Comparison of ENCODE assay signal across 1 cellular context in genomic region chr11:119666463-119667131, GRCh38.
TF ChIP-seq lines count a peak whose summit lies in the region.

No MANE protein-coding gene starts in this region.

TF ChIP-seq in HepG2, 621 proteins besides CTCF, POLR2A, EP300 and RAD21 (continued from another document and continues in another):
- 0 out of 2 replicates have a peak, but pooled peaks have one; percentile 46 for TF ChIP-seq ZSCAN31 (CRISPR knock-in tag; IDR thresholded peaks at IDR 0.05; ENCODE audit: low read depth)
- TF ChIP-seq ZNF232 (CRISPR knock-in tag; IDR thresholded peaks at IDR 0.05; ENCODE audit: borderline replicate concordance): 0 out of 2 replicates have a peak, but pooled peaks have one; percentile 35
- peak; percentile 34; the same call in 1 of the 2 replicates for TF ChIP-seq ZNF619 (CRISPR knock-in tag; IDR thresholded peaks at IDR 0.05)
- TF ChIP-seq ZNF629 (CRISPR knock-in tag; conservative IDR thresholded peaks at IDR 0.05): 0 out of 2 replicates have a peak, but pooled peaks have one; percentile 6
- 0 out of 2 replicates have a peak, but pooled peaks have one; percentile 14 for TF ChIP-seq ARNTL (CRISPR knock-in tag; IDR thresholded peaks at IDR 0.05)
- TF ChIP-seq TBL1XR1 (IDR thresholded peaks at IDR 0.05; ENCODE audit: borderline replicate concordance, low read length, partially characterized antibody): no peak
- TF ChIP-seq TEF (CRISPR knock-in tag; IDR thresholded peaks at IDR 0.05): no peak
- TF ChIP-seq ZSCAN30 (CRISPR knock-in tag; IDR thresholded peaks at IDR 0.05): no peak
- TF ChIP-seq GPBP1L1 (CRISPR knock-in tag; IDR thresholded peaks at IDR 0.05): no peak
- TF ChIP-seq ARID4A (CRISPR knock-in tag; IDR thresholded peaks at IDR 0.05; ENCODE audit: borderline replicate concordance): no peak; the same call in 1 of the 2 replicates
- TF ChIP-seq PBX3 (CRISPR knock-in tag; IDR thresholded peaks at IDR 0.05; ENCODE audit: borderline replicate concordance): no peak
- TF ChIP-seq GATAD2A (CRISPR knock-in tag; IDR thresholded peaks at IDR 0.05): peak; percentile 53; the same call in 1 of the 2 replicates
- TF ChIP-seq AGO1 (IDR thresholded peaks at IDR 0.05; ENCODE audit: low read depth, low read length, poor library complexity, severe bottlenecking): peak; percentile 48
- TF ChIP-seq TFDP2 (CRISPR knock-in tag; IDR thresholded peaks at IDR 0.05): no peak
- 0 out of 2 replicates have a peak, but pooled peaks have one; percentile 19 for TF ChIP-seq ZNF598 (CRISPR knock-in tag; IDR thresholded peaks at IDR 0.05; ENCODE audit: borderline replicate concordance)
- peak; percentile 38; the same call in 1 of the 2 replicates for TF ChIP-seq SPEN (CRISPR knock-in tag; IDR thresholded peaks at IDR 0.05; ENCODE audit: low read depth)
- peak; percentile 79; the same call in 1 of the 2 replicates for TF ChIP-seq REPIN1 (CRISPR knock-in tag; IDR thresholded peaks at IDR 0.05; ENCODE audit: borderline replicate concordance, low read depth)
- no peak for TF ChIP-seq JUN (CRISPR knock-in tag; IDR thresholded peaks at IDR 0.05)
- 0 out of 2 replicates have a peak, but pooled peaks have one; percentile 17 for TF ChIP-seq FOXO1 (CRISPR knock-in tag; IDR thresholded peaks at IDR 0.05)
- TF ChIP-seq RBM22 (optimal IDR thresholded peaks at IDR 0.05; ENCODE audit: low read length): no peak
- TF ChIP-seq SATB2 (CRISPR knock-in tag; IDR thresholded peaks at IDR 0.05): no peak
- 0 out of 2 replicates have a peak, but pooled peaks have one; percentile 28 for TF ChIP-seq HNF1B (CRISPR knock-in tag; IDR thresholded peaks at IDR 0.05)
- TF ChIP-seq ZNF292 (CRISPR knock-in tag; IDR thresholded peaks at IDR 0.05; ENCODE audit: borderline replicate concordance, low read depth): no peak
- no peak for TF ChIP-seq SYNCRIP (IDR thresholded peaks at IDR 0.05; ENCODE audit: insufficient read depth, low read depth, low read length)
- TF ChIP-seq ZFP37 (CRISPR knock-in tag; IDR thresholded peaks at IDR 0.05; ENCODE audit: borderline replicate concordance): no peak
- no peak for TF ChIP-seq NKX3-1 (CRISPR knock-in tag; IDR thresholded peaks at IDR 0.05)
- no peak for TF ChIP-seq ZNF816 (CRISPR knock-in tag; IDR thresholded peaks at IDR 0.05; ENCODE audit: borderline replicate concordance)
- TF ChIP-seq FOSL1 (CRISPR knock-in tag; IDR thresholded peaks at IDR 0.05; ENCODE audit: borderline replicate concordance): no peak
- peak; percentile 37; the same call in 1 of the 2 replicates for TF ChIP-seq PITX1 (CRISPR knock-in tag; IDR thresholded peaks at IDR 0.05)
- 0 out of 2 replicates have a peak, but pooled peaks have one; percentile 37 for TF ChIP-seq KDM5B (CRISPR knock-in tag; IDR thresholded peaks at IDR 0.05; ENCODE audit: borderline replicate concordance)
- TF ChIP-seq LCORL (IDR thresholded peaks at IDR 0.05): no peak
- TF ChIP-seq LCORL (CRISPR knock-in tag; IDR thresholded peaks at IDR 0.05): no peak
- TF ChIP-seq ZNF124 (CRISPR knock-in tag; IDR thresholded peaks at IDR 0.05): no peak
- TF ChIP-seq SALL2 (CRISPR knock-in tag; IDR thresholded peaks at IDR 0.05): peak; percentile 59; the same call in 1 of the 2 replicates
- no peak for TF ChIP-seq ZNF143 (CRISPR knock-in tag; IDR thresholded peaks at IDR 0.05)
- TF ChIP-seq MAZ (IDR thresholded peaks at IDR 0.05; ENCODE audit: borderline replicate concordance, low read depth, low read length): no peak
- 0 out of 2 replicates have a peak, but pooled peaks have one; percentile 42 for TF ChIP-seq MAZ (CRISPR knock-in tag; IDR thresholded peaks at IDR 0.05; ENCODE audit: low read depth)
- TF ChIP-seq ZFYVE20 (CRISPR knock-in tag; IDR thresholded peaks at IDR 0.05; ENCODE audit: borderline replicate concordance, low read depth): no peak
- 0 out of 2 replicates have a peak, but pooled peaks have one; percentile 28 for TF ChIP-seq PATZ1 (CRISPR knock-in tag; IDR thresholded peaks at IDR 0.05)
- no peak for TF ChIP-seq HDAC2 (CRISPR knock-in tag; IDR thresholded peaks at IDR 0.05)
- peak; percentile 21; the same call in 1 of the 2 replicates for TF ChIP-seq ZNF777 (CRISPR knock-in tag; IDR thresholded peaks at IDR 0.05)
- 0 out of 2 replicates have a peak, but pooled peaks have one; percentile 29 for TF ChIP-seq ZNF331 (CRISPR knock-in tag; IDR thresholded peaks at IDR 0.05)
- no peak for TF ChIP-seq LRRFIP1 (CRISPR knock-in tag; conservative IDR thresholded peaks at IDR 0.05)
- no peak for TF ChIP-seq TCF7L2 (IDR thresholded peaks at IDR 0.05; ENCODE audit: low read depth, low read length)
- TF ChIP-seq ZNF660 (CRISPR knock-in tag; IDR thresholded peaks at IDR 0.05; ENCODE audit: borderline replicate concordance, low read depth): no peak
- peak; percentile 15 for TF ChIP-seq TEAD3 (CRISPR knock-in tag; optimal IDR thresholded peaks at IDR 0.05; ENCODE audit: borderline replicate concordance)
- no peak for TF ChIP-seq ZNF674 (CRISPR knock-in tag; IDR thresholded peaks at IDR 0.05; ENCODE audit: low read depth)
- TF ChIP-seq ZNF788 (CRISPR knock-in tag; IDR thresholded peaks at IDR 0.05; ENCODE audit: borderline replicate concordance): no peak
- TF ChIP-seq EZH2 (conservative IDR thresholded peaks at IDR 0.05; ENCODE audit: low read depth, low read length): no peak
- peak; percentile 60; the same call in 1 of the 2 replicates for TF ChIP-seq ZNF839 (CRISPR knock-in tag; IDR thresholded peaks at IDR 0.05; ENCODE audit: borderline replicate concordance)
- no peak for TF ChIP-seq ZNF24 (IDR thresholded peaks at IDR 0.05)
